ENCODE assay signal across 11 cellular contexts in genomic region chr6:72382602-72383529, GRCh38.
A peak's percentile ranks its signal among the peaks of the same experiment; 100 is the strongest.
DNase-seq lines count a peak whose midpoint lies in the region; ATAC-seq lines count a peak whose summit lies in the region.
"Had no signal": no experiment of that assay in that cellular context is flagged by ENCODE, and none has a peak within 500 bp of the region (broad histone marks: within the 10 kb centered on the region; RNA-seq: fewer than 3 reads in every experiment).

No MANE protein-coding gene starts in this region.

- peaks cover 21% of the 10 kb centered on the region for H3K27me3 Mint-ChIP-seq in T-helper 17 cell
- H3K27me3 Mint-ChIP-seq in effector memory CD8-positive, alpha-beta T cell: peaks cover 0 to 13% of the 10 kb centered on the region in 2 donors

- H3K36me3 Mint-ChIP-seq in T-helper 17 cell (ENCODE audit: low read depth): peaks cover 2% of the 10 kb centered on the region
- no peaks in the 10 kb centered on the region for H3K36me3 Mint-ChIP-seq in effector memory CD8-positive, alpha-beta T cell (ENCODE audit: insufficient read depth)
- H3K36me3 Mint-ChIP-seq: activated CD8-positive, alpha-beta memory T cell treated with anti-CD3 and anti-CD28 coated beads, Interleukin-2, amount 10 ng/mL, durations not matched to agents 7 days and 5 days had no signal

- DNase-seq in T-helper 17 cell (no peak), head of caudate nucleus (no peak)
- no peak for DNase-seq in activated naive CD4-positive, alpha-beta T cell (lab: John Stamatoyannopoulos, UW)
- DNase-seq in stimulated activated CD4-positive, alpha-beta T cell treated with anti-CD3 and anti-CD28 coated beads, Interleukin-12 subunit alpha, Interleukin-12 subunit beta, amount 100 ng/mL, for 4 hours: no peak
- DNase-seq in effector memory CD8-positive, alpha-beta T cell: no peak
- DNase-seq: activated CD8-positive, alpha-beta memory T cell treated with anti-CD3 and anti-CD28 coated beads, Interleukin-2, amount 10 ng/mL, durations not matched to agents 7 days and 5 days; left colon; NCI-H1930 had no signal

- H3K27ac Mint-ChIP-seq in T-helper 17 cell: no peak overlapping the region
- no peak overlapping the region for H3K27ac Mint-ChIP-seq in effector memory CD8-positive, alpha-beta T cell
- H3K27ac Mint-ChIP-seq: activated CD8-positive, alpha-beta memory T cell treated with anti-CD3 and anti-CD28 coated beads, Interleukin-2, amount 10 ng/mL, durations not matched to agents 7 days and 5 days had no signal

- intact Hi-C loops in head of caudate nucleus (cut with DNase I): no loop called here

- no peaks in the 10 kb centered on the region for H3K9me3 Mint-ChIP-seq in effector memory CD8-positive, alpha-beta T cell

- peak overlapping the region; percentile 19 for H3K4me3 Mint-ChIP-seq in T-helper 17 cell
- no peak overlapping the region for H3K4me3 Mint-ChIP-seq in effector memory CD8-positive, alpha-beta T cell
- H3K4me3 Mint-ChIP-seq: activated CD8-positive, alpha-beta memory T cell treated with anti-CD3 and anti-CD28 coated beads, Interleukin-2, amount 10 ng/mL, durations not matched to agents 7 days and 5 days had no signal

- no peaks in the 10 kb centered on the region for H3K9me3 ChIP-seq in T-helper 17 cell (ENCODE audit: control insufficient read depth, low read length, poor library complexity, severe bottlenecking)

- no peaks in the 10 kb centered on the region for H3K4me1 Mint-ChIP-seq in T-helper 17 cell
- H3K4me1 Mint-ChIP-seq in effector memory CD8-positive, alpha-beta T cell (ENCODE audit: low read depth in 2 of 2): no peaks in the 10 kb centered on the region
- H3K4me1 Mint-ChIP-seq: activated CD8-positive, alpha-beta memory T cell treated with anti-CD3 and anti-CD28 coated beads, Interleukin-2, amount 10 ng/mL, durations not matched to agents 7 days and 5 days had no signal

- ATAC-seq in GM18517 (IDR thresholded peaks at IDR 0.05; ENCODE audit: unreplicated experiment) (peak; percentile 98), GM21447 (IDR thresholded peaks at IDR 0.05; ENCODE audit: unreplicated experiment) (peak; percentile 95), HG03095 (IDR thresholded peaks at IDR 0.05; ENCODE audit: unreplicated experiment) (peak; percentile 98), T-helper 17 cell (no peak)
- ATAC-seq in effector memory CD8-positive, alpha-beta T cell (replicated peaks): no peak
- ATAC-seq: activated CD8-positive, alpha-beta memory T cell treated with anti-CD3 and anti-CD28 coated beads, Interleukin-2, amount 10 ng/mL, durations not matched to agents 7 days and 5 days; left colon had no signal

Comparison
In these comparisons a context has a peak if more than half of its experiments do, and no peak if none do; other contexts are left out.
1. ATAC-seq: peak in GM18517 (single experiment), GM21447 (single experiment) and HG03095 (single experiment); none in T-helper 17 cell (single experiment) and effector memory CD8-positive, alpha-beta T cell (single experiment).